8 cellular contexts compared by ENCODE assay signal in the genomic region with DNA sequence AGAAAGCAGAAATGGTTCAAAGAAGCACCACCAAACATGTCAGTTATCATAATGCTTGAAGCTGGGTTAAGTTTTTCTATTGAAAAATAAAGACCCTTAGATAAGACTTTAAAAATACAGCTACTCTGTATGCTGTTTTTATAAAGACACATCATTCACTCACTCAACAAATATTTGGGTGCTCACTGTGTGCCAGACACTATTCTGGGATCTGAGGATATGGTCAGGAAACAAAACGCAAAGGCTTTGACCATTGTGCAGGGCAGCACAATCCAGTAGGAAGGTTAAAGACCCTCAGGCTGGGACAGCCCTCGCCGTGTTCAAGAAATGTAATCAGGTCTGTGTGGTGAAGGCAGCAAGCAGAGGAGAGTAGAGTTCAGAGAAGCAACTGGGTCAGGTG. TPM values are rescaled to one million over a fixed set of nuclear protein-coding genes. Genes with fewer than 3 reads are reported as not detected.
"Had no signal": no experiment of that assay in that cellular context is flagged by ENCODE, and none has a peak within 500 bp of the region (broad histone marks: within the 10 kb centered on the region; RNA-seq: fewer than 3 reads in every experiment).

No MANE protein-coding gene starts in this region.

- FAIRE-seq: HepG2, HTR-8/SVneo, K562 had no signal

- H3K4me3 Mint-ChIP-seq: IgD-negative memory B cell had no signal

- ATAC-seq: HepG2, K562 had no signal

- H3K36me3 Mint-ChIP-seq: IgD-negative memory B cell had no signal

- H3K9me3 Mint-ChIP-seq: IgD-negative memory B cell had no signal

- H3K4me1 Mint-ChIP-seq: IgD-negative memory B cell had no signal

- H3K27ac Mint-ChIP-seq: IgD-negative memory B cell had no signal

- DNase-seq: IMR-90, KBM-7, KG1 had no signal

RNA-seq across cellular contexts. Expression of gene DPY19L2, which starts 38.0 kb away (rescaled TPM):
- total RNA-seq: HepG2, HT-29 had no signal
- polyA plus RNA-seq: HepG2, IgD-negative memory B cell had no signal
